ENCODE assay signal across 15 cellular contexts in the genomic region with DNA sequence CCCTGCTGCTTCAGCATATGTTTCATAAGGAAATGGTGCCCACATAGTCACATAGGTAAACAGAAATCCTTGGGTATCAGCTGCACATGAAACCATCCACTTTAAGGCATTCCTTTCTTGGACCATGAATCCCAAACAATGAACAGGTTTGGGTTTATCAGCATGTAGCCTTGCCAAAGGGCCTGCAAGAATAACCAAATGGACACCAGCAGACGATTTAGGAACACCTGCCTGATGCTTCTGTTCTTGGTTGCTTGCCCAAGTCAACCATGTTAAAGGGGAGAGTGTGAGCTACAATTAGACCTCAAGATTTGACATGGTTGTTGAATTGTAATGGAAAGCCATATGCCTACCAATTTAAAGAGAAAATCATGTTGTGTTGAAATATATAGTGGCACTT.
DNase-seq lines count a peak whose midpoint lies in the region; ATAC-seq, FAIRE-seq and TF ChIP-seq lines count a peak whose summit lies in the region.
"Had no signal": no experiment of that assay in that cellular context is flagged by ENCODE, and none has a peak within 500 bp of the region (broad histone marks: within the 10 kb centered on the region; RNA-seq: fewer than 3 reads in every experiment).

No MANE protein-coding gene starts in this region.

- ATAC-seq in HG03280 (IDR thresholded peaks at IDR 0.05; ENCODE audit: unreplicated experiment) (no peak), HG02973 (IDR thresholded peaks at IDR 0.05; ENCODE audit: unreplicated experiment) (no peak)
- ATAC-seq: A549 had no signal

- DNase-seq in D721Med (ENCODE audit: insufficient read length, low spot score) (no peak), NCI-H146 (lab: John Stamatoyannopoulos, UW) (peak; percentile 74), NCI-H2171 treated with DMSO at 0.1 percent for 48 hours (lab: John Stamatoyannopoulos, UW) (peak; percentile 84), cerebellar cortex (ENCODE audit: low spot score) (peak; percentile 88)
- DNase-seq in stimulated activated naive CD4-positive, alpha-beta T cell treated with Interleukin-2 at 50 U/mL for 16 hours (lab: John Stamatoyannopoulos, UW), result no peak
- DNase-seq: Caco-2; CD8-positive, alpha-beta memory T cell; DMS79; GM23248; H7 had no signal

- no peak for TF ChIP-seq CTCF in D721Med (IDR thresholded peaks at IDR 0.05; ENCODE audit: insufficient read depth, missing control alignments)

- FAIRE-seq in D721Med (lab: Jason Lieb, UNC), result peak; percentile 69
- FAIRE-seq: A549, G401.6, GM12891 had no signal

Comparison
In these comparisons a context has a peak if more than half of its experiments do, and no peak if none do; other contexts are left out.
1. DNase-seq: peak in NCI-H146 (single experiment), NCI-H2171 treated with DMSO at 0.1 percent for 48 hours (single experiment) and cerebellar cortex (single experiment); none in D721Med (single experiment) and stimulated activated naive CD4-positive, alpha-beta T cell treated with Interleukin-2 at 50 U/mL for 16 hours (single experiment).